ENCODE assay signal across 9 cellular contexts in the genomic region with DNA sequence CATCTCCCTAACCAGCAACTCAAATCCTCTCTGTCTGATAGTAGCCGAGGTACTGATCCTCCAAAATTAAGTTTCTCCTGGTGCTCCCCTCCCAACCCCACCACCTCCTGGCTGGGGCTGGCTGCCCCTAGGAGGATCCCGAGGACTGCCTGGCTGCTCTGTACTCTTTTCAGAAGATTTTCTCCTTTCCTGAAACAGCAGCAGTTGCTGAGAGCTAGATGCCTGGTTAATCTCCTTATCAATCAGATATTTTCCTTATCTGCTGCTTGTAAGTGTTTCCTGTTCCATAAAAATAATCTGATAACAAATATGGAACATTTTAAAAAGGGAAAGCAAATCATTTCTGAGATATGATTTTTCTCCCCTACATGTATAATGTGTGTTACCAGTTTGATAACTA. TPM values are rescaled to one million over a fixed set of nuclear protein-coding genes. Genes with fewer than 3 reads are reported as not detected.
DNase-seq lines count a peak whose midpoint lies in the region; ATAC-seq and TF ChIP-seq lines count a peak whose summit lies in the region.
"Had no signal": no experiment of that assay in that cellular context is flagged by ENCODE, and none has a peak within 500 bp of the region (broad histone marks: within the 10 kb centered on the region; RNA-seq: fewer than 3 reads in every experiment).

No MANE protein-coding gene starts in this region.

- H3K27ac ChIP-seq in mammary epithelial cell (ENCODE audit: insufficient read depth, low read depth, low read length), result no peak overlapping the region
- H3K27ac ChIP-seq in esophagus squamous epithelium, result peak overlapping the region in 3 of 4 donors; percentile 44 to 62 (median 49)
- peak overlapping the region; percentile 44 to 82 (median 74) for H3K27ac ChIP-seq in upper lobe of left lung

- no peaks in the 10 kb centered on the region for H3K27me3 ChIP-seq in mammary epithelial cell (ENCODE audit: insufficient read depth, low read length)
- H3K27me3 ChIP-seq in esophagus squamous epithelium, result no peaks in the 10 kb centered on the region
- H3K27me3 ChIP-seq in upper lobe of left lung, result no peaks in the 10 kb centered on the region

- H3K9me3 ChIP-seq in mammary epithelial cell (replicated peaks; ENCODE audit: insufficient read depth, low read length) (no peaks in the 10 kb centered on the region), esophagus squamous epithelium (no peaks in the 10 kb centered on the region), upper lobe of left lung (no peaks in the 10 kb centered on the region)

- in situ Hi-C loops in mammary epithelial cell (cut with MboI; ENCODE audit: low sequenced_read_pairs in 2 of 2), result no loop called here

- TF ChIP-seq EP300 in upper lobe of left lung (IDR thresholded peaks at IDR 0.05), result no peak

- no peak overlapping the region for H3K4me2 ChIP-seq in mammary epithelial cell (ENCODE audit: insufficient read depth, low read depth, low read length)

- DNase-seq in MCF 10A (ENCODE audit: unreplicated experiment) (no peak), mammary epithelial cell (no peak), esophagus squamous epithelium (lab: John Stamatoyannopoulos, UW) (no peak), nephron progenitor cell (no peak), upper lobe of left lung (no peak), HUDEP-2 (lab: John Stamatoyannopoulos, UW; ENCODE audit: unreplicated experiment in 76 of 76) (no peak)
- DNase-seq: T-helper 2 cell had no signal

- ATAC-seq in upper lobe of left lung (ENCODE audit: low FRiP score in 2 of 2) (no peak), HG02759 (IDR thresholded peaks at IDR 0.05; ENCODE audit: unreplicated experiment) (no peak), HG03469 (IDR thresholded peaks at IDR 0.05; ENCODE audit: unreplicated experiment) (no peak)

- peak overlapping the region; percentile 49 for H3K27ac Mint-ChIP-seq in MCF 10A (ENCODE audit: low read depth, unreplicated experiment)
- H3K27ac Mint-ChIP-seq in nephron progenitor cell, result peak overlapping the region; percentile 36

- CTCF ChIA-PET in MCF 10A (lab: Yijun Ruan, JAX), result interaction anchor here (0.9 to 3.0 kb wide), 5 partner anchors 13 to 80 kb away, joined by 3 to 19 read pairs (median 9); no protein-coding TSS in a partner anchor
- CTCF ChIA-PET in mammary epithelial cell (lab: Charles Lee; ENCODE audit: low non-redundant PET), result no interaction called here

- H3K4me3 Mint-ChIP-seq in MCF 10A (ENCODE audit: unreplicated experiment) (no peak overlapping the region), nephron progenitor cell (no peak overlapping the region)

- BruUV-seq in MCF 10A (replicated peaks; lab: Mats Ljungman, UMichigan) (no TSS peak), mammary epithelial cell (replicated peaks; lab: Mats Ljungman, UMichigan) (no TSS peak)

- H3K4me3 ChIP-seq in mammary epithelial cell (replicated peaks in 1 of 3; ENCODE audit: insufficient read depth in 1 of 3, low read depth in 2 of 3, low read length in 3 of 3) (no peak overlapping the region), esophagus squamous epithelium (no peak overlapping the region), upper lobe of left lung (no peak overlapping the region)

- peaks cover 82% of the 10 kb centered on the region for H3K79me2 ChIP-seq in mammary epithelial cell (ENCODE audit: insufficient read depth, low read length)

- no peaks in the 10 kb centered on the region for H3K9me3 Mint-ChIP-seq in MCF 10A (ENCODE audit: unreplicated experiment)
- no peaks in the 10 kb centered on the region for H3K9me3 Mint-ChIP-seq in nephron progenitor cell

- TF ChIP-seq CTCF in MCF 10A (IDR thresholded peaks at IDR 0.05; ENCODE audit: unreplicated experiment), result no peak
- TF ChIP-seq CTCF in mammary epithelial cell (conservative IDR thresholded peaks at IDR 0.05 in 1 of 2, IDR thresholded peaks at IDR 0.05 in 1 of 2; ENCODE audit: extremely low read depth in 1 of 2, insufficient read depth in 1 of 2, low read depth in 1 of 2, low read length in 2 of 2), result no peak
- no peak for TF ChIP-seq CTCF in esophagus squamous epithelium (IDR thresholded peaks at IDR 0.05)
- no peak for TF ChIP-seq CTCF in nephron progenitor cell (IDR thresholded peaks at IDR 0.05)
- TF ChIP-seq CTCF in upper lobe of left lung (IDR thresholded peaks at IDR 0.05), result no peak

- no peaks in the 10 kb centered on the region for H4K20me1 ChIP-seq in mammary epithelial cell (ENCODE audit: insufficient read depth, low read length)

- 100% methylated on average over 2 of the region's 2 CpGs for WGBS in mammary epithelial cell (ENCODE audit: low coverage, missing lambda C conversion rate)
- WGBS in esophagus squamous epithelium, 2 donors, result 61 to 73% methylated on average over 2 of the region's 2 CpGs
- WGBS in upper lobe of left lung, 2 donors, result 51 to 58% methylated on average over 2 of the region's 2 CpGs

- no peak for TF ChIP-seq POLR2A in esophagus squamous epithelium (IDR thresholded peaks at IDR 0.05)
- no peak for TF ChIP-seq POLR2A in upper lobe of left lung (IDR thresholded peaks at IDR 0.05)

- H3K4me1 Mint-ChIP-seq in MCF 10A (ENCODE audit: insufficient read depth, unreplicated experiment) (peaks cover 15% of the 10 kb centered on the region), nephron progenitor cell (peaks cover 4% of the 10 kb centered on the region)

- no peak overlapping the region for H3K9ac ChIP-seq in mammary epithelial cell (ENCODE audit: insufficient read depth, low read length)

- H3K36me3 ChIP-seq in mammary epithelial cell (ENCODE audit: insufficient read depth, low read length) (peaks cover 25% of the 10 kb centered on the region), esophagus squamous epithelium (peaks cover 0 to 97% (median 6%) of the 10 kb centered on the region in 3 donors), upper lobe of left lung (peaks cover 0 to 52% (median 18%) of the 10 kb centered on the region in 4 donors)

- H3K4me1 ChIP-seq in mammary epithelial cell (ENCODE audit: insufficient read depth, low read length) (peaks cover 6% of the 10 kb centered on the region), esophagus squamous epithelium (peaks cover 0 to 27% (median 11%) of the 10 kb centered on the region in 3 donors), upper lobe of left lung (peaks cover 22 to 26% (median 25%) of the 10 kb centered on the region in 4 donors)

- dilution Hi-C loops in mammary epithelial cell (cut with HindIII; ENCODE audit: low sequenced_read_pairs), result no loop called here

- H3K36me3 Mint-ChIP-seq in MCF 10A (ENCODE audit: insufficient read depth, unreplicated experiment) (peaks cover 100% of the 10 kb centered on the region), nephron progenitor cell (ENCODE audit: low read depth) (peaks cover 57% of the 10 kb centered on the region)

- H2AFZ ChIP-seq in mammary epithelial cell (ENCODE audit: low read depth, low read length), result no peak overlapping the region

- H3K27me3 Mint-ChIP-seq in MCF 10A (ENCODE audit: insufficient read depth, unreplicated experiment) (no peaks in the 10 kb centered on the region), nephron progenitor cell (ENCODE audit: low read depth, poor library complexity) (no peaks in the 10 kb centered on the region)

- intact Hi-C loops in MCF 10A (cut with micrococcal nuclease), result no loop called here
- intact Hi-C loops in mammary epithelial cell (cut with micrococcal nuclease), result no loop called here
- intact Hi-C loops in esophagus squamous epithelium (cut with DNase I), result no loop called here

- POLR2A ChIA-PET in MCF 10A (lab: Yijun Ruan, JAX), result interaction anchor here (1.1 to 46.0 kb wide), 7 partner anchors 13 to 74 kb away, joined by 3 to 1977 read pairs (median 6); partner anchors contain the start of gene ZMYND8

RNA-seq across cellular contexts. Expression of gene ZMYND8, which starts 52.8 kb away (rescaled TPM):
- 126 and 127 TPM in 2 replicates for total RNA-seq in MCF 10A (2022)
- total RNA-seq in mammary epithelial cell, result 10 to 100 TPM; 18.7 to 59.6 TPM
- 26.0 TPM for polyA plus RNA-seq in mammary epithelial cell
- polyA minus RNA-seq in mammary epithelial cell, result 45.8 TPM
- total RNA-seq in esophagus squamous epithelium, result 10 to 100 TPM; 21.5 to 26.3 (median 24.3) TPM
- total RNA-seq in upper lobe of left lung, result 100 to 1,000 TPM in 1 of 6 donors, 10 to 100 TPM in 5; 24.6 to 120 (median 51.8) TPM
